17 cellular contexts compared by ENCODE assay signal in genomic region chr2:12821656-12822055, GRCh38.
A peak's percentile ranks its signal among the peaks of the same experiment; 100 is the strongest.
DNase-seq lines count a peak whose midpoint lies in the region; ATAC-seq, FAIRE-seq and TF ChIP-seq lines count a peak whose summit lies in the region.
"Had no signal": no experiment of that assay in that cellular context is flagged by ENCODE, and none has a peak within 500 bp of the region (broad histone marks: within the 10 kb centered on the region; RNA-seq: fewer than 3 reads in every experiment).

No MANE protein-coding gene starts in this region.

- DNase-seq in activated CD4-positive, alpha-beta T cell treated with anti-CD3 and anti-CD28 coated beads for 36 hours: peak; percentile 13
- DNase-seq in activated CD4-positive, alpha-beta T cell treated with anti-CD3 and anti-CD28 coated beads, Interleukin-2, amount 50 U/mL, for 4 hours: no peak
- DNase-seq in activated naive CD8-positive, alpha-beta T cell treated with anti-CD3 and anti-CD28 coated beads, Interleukin-2, amount 50 U/mL, for 24 hours: no peak
- DNase-seq in activated naive CD8-positive, alpha-beta T cell treated with anti-CD3 and anti-CD28 coated beads for 36 hours: no peak
- DNase-seq in HFFc6: no peak
- peak; percentile 32 for DNase-seq in bronchial epithelial cell (ENCODE audit: low read depth)
- no peak for DNase-seq in cerebellum (ENCODE audit: low spot score)
- DNase-seq: 8988T, DMS79 treated with DMSO at 0.1 percent for 48 hours, NCI-H1417 treated with DMSO at 0.1 percent for 48 hours, NCI-H187 treated with DMSO at 0.1 percent for 48 hours, NCI-H226, NCI-H524, NCI-H82, RPMI8226 had no signal

- CTCF ChIA-PET in activated CD4-positive, alpha-beta T cell treated with anti-CD3 and anti-CD28 coated beads for 36 hours (lab: Charles Lee): no interaction called here

- H3K4me3 ChIP-seq in bronchial epithelial cell (ENCODE audit: low read depth, low read length): no peak overlapping the region

- POLR2A ChIA-PET in activated CD4-positive, alpha-beta T cell treated with anti-CD3 and anti-CD28 coated beads for 36 hours (lab: Charles Lee): no interaction called here

- H3K27ac Mint-ChIP-seq in activated CD4-positive, alpha-beta T cell treated with anti-CD3 and anti-CD28 coated beads for 36 hours: no peak overlapping the region
- H3K27ac Mint-ChIP-seq in activated naive CD8-positive, alpha-beta T cell treated with anti-CD3 and anti-CD28 coated beads, Interleukin-2, amount 50 U/mL, for 24 hours: no peak overlapping the region
- no peak overlapping the region for H3K27ac Mint-ChIP-seq in activated naive CD8-positive, alpha-beta T cell treated with anti-CD3 and anti-CD28 coated beads for 36 hours
- peak overlapping the region; percentile 1; the same call in 1 of the 2 replicates for H3K27ac Mint-ChIP-seq in HFFc6

- H3K36me3 Mint-ChIP-seq in activated CD4-positive, alpha-beta T cell treated with anti-CD3 and anti-CD28 coated beads for 36 hours (ENCODE audit: low read depth): no peaks in the 10 kb centered on the region
- no peaks in the 10 kb centered on the region for H3K36me3 Mint-ChIP-seq in activated naive CD8-positive, alpha-beta T cell treated with anti-CD3 and anti-CD28 coated beads, Interleukin-2, amount 50 U/mL, for 24 hours (ENCODE audit: low read depth)
- H3K36me3 Mint-ChIP-seq in activated naive CD8-positive, alpha-beta T cell treated with anti-CD3 and anti-CD28 coated beads for 36 hours: peaks cover 3% of the 10 kb centered on the region
- no peaks in the 10 kb centered on the region; the same call in 1 of the 2 replicates for H3K36me3 Mint-ChIP-seq in HFFc6 (ENCODE audit: low read depth)
- H3K36me3 Mint-ChIP-seq: CD14-positive monocyte had no signal

- peaks cover 36% of the 10 kb centered on the region for H3K4me1 Mint-ChIP-seq in activated CD4-positive, alpha-beta T cell treated with anti-CD3 and anti-CD28 coated beads for 36 hours
- peaks cover 29% of the 10 kb centered on the region for H3K4me1 Mint-ChIP-seq in activated naive CD8-positive, alpha-beta T cell treated with anti-CD3 and anti-CD28 coated beads, Interleukin-2, amount 50 U/mL, for 24 hours
- H3K4me1 Mint-ChIP-seq in activated naive CD8-positive, alpha-beta T cell treated with anti-CD3 and anti-CD28 coated beads for 36 hours: peaks cover 22% of the 10 kb centered on the region
- H3K4me1 Mint-ChIP-seq in HFFc6 (ENCODE audit: low read depth): peaks cover 82% of the 10 kb centered on the region

- intact Hi-C loops in activated CD4-positive, alpha-beta T cell treated with anti-CD3 and anti-CD28 coated beads for 36 hours (cut with DNase I, micrococcal nuclease): no loop called here

- peaks cover 5% of the 10 kb centered on the region for H3K27me3 Mint-ChIP-seq in activated CD4-positive, alpha-beta T cell treated with anti-CD3 and anti-CD28 coated beads for 36 hours
- H3K27me3 Mint-ChIP-seq in activated naive CD8-positive, alpha-beta T cell treated with anti-CD3 and anti-CD28 coated beads, Interleukin-2, amount 50 U/mL, for 24 hours: peaks cover 13% of the 10 kb centered on the region
- peaks cover 33% of the 10 kb centered on the region for H3K27me3 Mint-ChIP-seq in activated naive CD8-positive, alpha-beta T cell treated with anti-CD3 and anti-CD28 coated beads for 36 hours
- no peaks in the 10 kb centered on the region for H3K27me3 Mint-ChIP-seq in HFFc6 (ENCODE audit: insufficient read depth)

- H3K27me3 ChIP-seq in bronchial epithelial cell (ENCODE audit: control insufficient read depth, insufficient read depth, low read length): no peaks in the 10 kb centered on the region

- peak; percentile 77 for ATAC-seq in activated CD4-positive, alpha-beta T cell treated with anti-CD3 and anti-CD28 coated beads for 36 hours
- ATAC-seq in activated naive CD8-positive, alpha-beta T cell treated with anti-CD3 and anti-CD28 coated beads, Interleukin-2, amount 50 U/mL, for 24 hours: peak; percentile 50
- ATAC-seq in GM21447 (IDR thresholded peaks at IDR 0.05; ENCODE audit: unreplicated experiment): no peak

- no peaks in the 10 kb centered on the region for H3K9me3 Mint-ChIP-seq in activated CD4-positive, alpha-beta T cell treated with anti-CD3 and anti-CD28 coated beads for 36 hours (ENCODE audit: low read depth)
- no peaks in the 10 kb centered on the region for H3K9me3 Mint-ChIP-seq in activated naive CD8-positive, alpha-beta T cell treated with anti-CD3 and anti-CD28 coated beads, Interleukin-2, amount 50 U/mL, for 24 hours
- H3K9me3 Mint-ChIP-seq in activated naive CD8-positive, alpha-beta T cell treated with anti-CD3 and anti-CD28 coated beads for 36 hours: peaks cover 7% of the 10 kb centered on the region
- no peaks in the 10 kb centered on the region for H3K9me3 Mint-ChIP-seq in HFFc6

- TF ChIP-seq CTCF in HFFc6 (IDR thresholded peaks at IDR 0.05) (no peak), bronchial epithelial cell (IDR thresholded peaks at IDR 0.05; ENCODE audit: insufficient read depth, low read length, severe bottlenecking) (no peak)

- FAIRE-seq in bronchial epithelial cell (lab: Jason Lieb, UNC): no peak

- no peaks in the 10 kb centered on the region for H3K36me3 ChIP-seq in bronchial epithelial cell (ENCODE audit: control insufficient read depth, insufficient read depth, low read length)

- no peak overlapping the region for H3K4me3 Mint-ChIP-seq in activated CD4-positive, alpha-beta T cell treated with anti-CD3 and anti-CD28 coated beads for 36 hours
- H3K4me3 Mint-ChIP-seq in activated naive CD8-positive, alpha-beta T cell treated with anti-CD3 and anti-CD28 coated beads, Interleukin-2, amount 50 U/mL, for 24 hours: no peak overlapping the region
- no peak overlapping the region for H3K4me3 Mint-ChIP-seq in activated naive CD8-positive, alpha-beta T cell treated with anti-CD3 and anti-CD28 coated beads for 36 hours
- H3K4me3 Mint-ChIP-seq in HFFc6: no peak overlapping the region
- H3K4me3 Mint-ChIP-seq: CD14-positive monocyte had no signal

Comparison
In these comparisons a context has a peak if more than half of its experiments do, and no peak if none do; other contexts are left out.
1. DNase-seq: peak in activated CD4-positive, alpha-beta T cell treated with anti-CD3 and anti-CD28 coated beads for 36 hours (single experiment) and bronchial epithelial cell (single experiment); none in activated CD4-positive, alpha-beta T cell treated with anti-CD3 and anti-CD28 coated beads, Interleukin-2, amount 50 U/mL, for 4 hours (0 of 2), activated naive CD8-positive, alpha-beta T cell treated with anti-CD3 and anti-CD28 coated beads, Interleukin-2, amount 50 U/mL, for 24 hours (single experiment), activated naive CD8-positive, alpha-beta T cell treated with anti-CD3 and anti-CD28 coated beads for 36 hours (single experiment), HFFc6 (single experiment) and cerebellum (single experiment).